In the genomic region with DNA sequence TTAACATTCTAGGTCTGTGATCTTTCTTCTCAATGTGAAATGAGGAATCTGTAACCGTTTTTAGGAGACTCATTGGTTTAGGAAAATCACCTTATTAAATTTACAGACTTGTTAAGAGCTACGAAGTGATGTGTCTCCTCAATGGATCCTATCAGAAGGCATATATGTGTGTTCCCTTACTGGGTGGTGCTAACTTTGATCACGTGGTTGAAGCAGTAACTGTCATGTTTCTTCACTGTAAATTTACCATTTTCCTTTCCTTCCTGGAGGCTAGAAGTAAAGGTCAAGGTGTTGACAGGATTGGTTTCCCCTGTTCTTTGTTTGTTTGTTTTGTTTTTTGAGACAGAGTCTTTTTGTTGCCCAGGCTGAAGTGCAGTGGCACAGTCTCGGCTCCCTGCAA, we compare ENCODE assay signal across 1 cellular context.
TF ChIP-seq lines count a peak whose summit lies in the region.

No MANE protein-coding gene starts in this region.

TF ChIP-seq in H1, 55 proteins besides CTCF, POLR2A, EP300 and RAD21:
- TF ChIP-seq CHD2 (IDR thresholded peaks at IDR 0.05; ENCODE audit: low read length) (no peak), TBP (IDR thresholded peaks at IDR 0.05; ENCODE audit: low read depth, low read length) (no peak), SIX5 (IDR thresholded peaks at IDR 0.05; ENCODE audit: low read depth, low read length) (no peak), GABPA (IDR thresholded peaks at IDR 0.05; ENCODE audit: borderline replicate concordance, insufficient read depth, low read length) (no peak), TEAD4 (IDR thresholded peaks at IDR 0.05; ENCODE audit: low read depth, low read length) (no peak), BACH1 (IDR thresholded peaks at IDR 0.05; ENCODE audit: low read length) (no peak), CHD1 (IDR thresholded peaks at IDR 0.05; ENCODE audit: low read depth, low read length) (no peak), SIRT6 (IDR thresholded peaks at IDR 0.05; ENCODE audit: low read length) (no peak), CBX8 (IDR thresholded peaks at IDR 0.05; ENCODE audit: borderline replicate concordance, low read depth, low read length) (no peak), CBX5 (IDR thresholded peaks at IDR 0.05; ENCODE audit: low read depth, low read length) (no peak), ZNF274 (IDR thresholded peaks at IDR 0.05; ENCODE audit: borderline replicate concordance, extremely low read depth, low read length) (no peak), PHF8 (conservative IDR thresholded peaks at IDR 0.05; ENCODE audit: low read depth, low read length) (no peak), SIN3A (conservative IDR thresholded peaks at IDR 0.05 in 1 of 2, IDR thresholded peaks at IDR 0.05 in 1 of 2; ENCODE audit: low read depth in 1 of 2, low read length in 2 of 2) (no peak), YY1 (IDR thresholded peaks at IDR 0.05; ENCODE audit: low read depth, low read length) (no peak), SP1 (IDR thresholded peaks at IDR 0.05; ENCODE audit: low read depth, low read length) (no peak), KDM4A (IDR thresholded peaks at IDR 0.05; ENCODE audit: low read depth, low read length, severe bottlenecking) (no peak)
- TF ChIP-seq, protein P1, sequence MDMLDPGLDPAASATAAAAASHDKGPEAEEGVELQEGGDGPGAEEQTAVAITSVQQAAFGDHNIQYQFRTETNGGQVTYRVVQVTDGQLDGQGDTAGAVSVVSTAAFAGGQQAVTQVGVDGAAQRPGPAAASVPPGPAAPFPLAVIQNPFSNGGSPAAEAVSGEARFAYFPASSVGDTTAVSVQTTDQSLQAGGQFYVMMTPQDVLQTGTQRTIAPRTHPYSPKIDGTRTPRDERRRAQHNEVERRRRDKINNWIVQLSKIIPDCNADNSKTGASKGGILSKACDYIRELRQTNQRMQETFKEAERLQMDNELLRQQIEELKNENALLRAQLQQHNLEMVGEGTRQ (IDR thresholded peaks at IDR 0.05; ENCODE audit: low read length): no peak
- TF ChIP-seq, protein P2, sequence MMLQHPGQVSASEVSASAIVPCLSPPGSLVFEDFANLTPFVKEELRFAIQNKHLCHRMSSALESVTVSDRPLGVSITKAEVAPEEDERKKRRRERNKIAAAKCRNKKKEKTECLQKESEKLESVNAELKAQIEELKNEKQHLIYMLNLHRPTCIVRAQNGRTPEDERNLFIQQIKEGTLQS (IDR thresholded peaks at IDR 0.05; ENCODE audit: insufficient read depth, low read depth, low read length): no peak
